Comparison of ENCODE assay signal across 8 cellular contexts in the genomic region with DNA sequence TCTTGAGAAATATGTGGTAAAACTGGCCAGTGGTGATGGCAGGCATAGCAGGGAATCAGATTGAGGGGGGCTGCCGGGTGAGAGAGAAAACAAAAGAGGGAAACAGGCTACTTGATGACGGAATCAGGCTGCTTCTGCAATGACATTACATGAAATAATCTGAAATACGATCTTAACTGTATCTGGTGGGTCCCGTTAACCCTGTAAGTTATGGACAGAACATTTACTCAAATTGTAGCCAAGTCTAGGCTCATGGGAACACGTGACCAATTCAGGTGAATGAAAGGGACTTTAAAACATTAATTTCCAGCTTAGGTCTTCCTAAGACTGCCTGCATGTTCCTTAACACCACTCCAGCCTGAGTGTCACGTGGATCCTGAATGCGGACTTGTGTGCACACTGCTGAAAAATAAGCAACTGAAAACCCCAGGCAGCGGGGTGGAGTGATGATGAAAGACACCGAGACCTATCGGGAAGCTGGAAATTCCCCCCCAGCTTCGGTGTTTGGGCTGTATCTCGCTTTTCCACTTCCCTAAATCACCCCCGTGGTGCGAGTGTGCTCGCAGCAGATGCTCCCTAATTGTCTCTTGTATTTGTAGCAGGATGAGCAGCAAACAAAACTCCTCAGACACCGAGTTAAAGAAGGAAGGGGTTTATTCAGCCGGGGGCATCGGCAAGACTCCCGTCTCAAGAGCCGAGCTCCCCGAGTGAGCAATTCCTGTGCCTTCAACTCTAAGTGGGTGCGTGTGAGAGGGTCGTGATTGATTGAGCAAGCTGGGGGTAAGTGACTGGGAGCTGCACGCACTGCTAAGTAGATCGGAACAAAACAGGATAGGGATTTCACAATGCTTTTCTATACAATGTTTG.
DNase-seq lines count a peak whose midpoint lies in the region; ATAC-seq and TF ChIP-seq lines count a peak whose summit lies in the region.

No MANE protein-coding gene starts in this region.

- H3K27me3 Mint-ChIP-seq in CD8-positive, alpha-beta T cell (ENCODE audit: low read depth), result peaks cover 51% of the 10 kb centered on the region
- peaks cover 35 to 56% (median 41%) of the 10 kb centered on the region in 3 donors for H3K27me3 Mint-ChIP-seq in naive B cell

- no peak overlapping the region for H3K27ac ChIP-seq in CD8-positive, alpha-beta T cell (ENCODE audit: low read depth, low read length)
- no peak overlapping the region for H3K27ac ChIP-seq in testis

- 33 to 42% methylated on average over 23 to 25 of the region's 25 CpGs for WGBS in testis, 2 donors

- peak overlapping the region; percentile 39 for H3K4me3 ChIP-seq in CD8-positive, alpha-beta T cell (ENCODE audit: low read depth, low read length)
- H3K4me3 ChIP-seq in testis, result no peak overlapping the region

- peaks cover 20% of the 10 kb centered on the region for H3K27me3 ChIP-seq in CD8-positive, alpha-beta T cell (ENCODE audit: insufficient read depth, low read length)
- no peaks in the 10 kb centered on the region for H3K27me3 ChIP-seq in testis

- H3K4me1 ChIP-seq in CD8-positive, alpha-beta T cell (ENCODE audit: insufficient read depth, low read length), result peaks cover 24% of the 10 kb centered on the region
- H3K4me1 ChIP-seq in testis, result peaks cover 3% of the 10 kb centered on the region

- POLR2A ChIA-PET in CD8-positive, alpha-beta T cell (lab: Charles Lee), result no interaction called here

- ATAC-seq in CD8-positive, alpha-beta T cell, result peak; percentile 29
- peak; percentile 73 to 74 for ATAC-seq in naive B cell (ENCODE audit: low read depth in 2 of 2)

- no peak for DNase-seq in CD8-positive, alpha-beta T cell
- DNase-seq in NCI-H146 treated with DMSO at 0.1 percent for 48 hours (lab: John Stamatoyannopoulos, UW; ENCODE audit: unreplicated experiment) (peak; percentile 4), cerebellar cortex (ENCODE audit: low spot score) (peak; percentile 29), naive B cell (peak; percentile 38), NK-92 (lab: John Stamatoyannopoulos, UW; ENCODE audit: unreplicated experiment) (no peak), testis (no peak)
- DNase-seq in NK-92 treated with Interleukin-12 subunit alpha and Interleukin-12 subunit beta, amount 100 ng/mL, for 24 hours (lab: John Stamatoyannopoulos, UW), result no peak
- DNase-seq in activated effector memory CD4-positive, alpha-beta T cell treated with anti-CD3 and anti-CD28 coated beads, Interleukin-2, amount 50 U/mL, for 16 hours, result no peak

- no peak overlapping the region for H3K27ac Mint-ChIP-seq in CD8-positive, alpha-beta T cell
- H3K27ac Mint-ChIP-seq in naive B cell, result peak overlapping the region in 5 of 6 donors; percentile 45 to 85 (median 77)

- intact Hi-C loops in CD8-positive, alpha-beta T cell (cut with DNase I, micrococcal nuclease), result no loop called here
- intact Hi-C loops in testis (cut with DNase I; ENCODE audit: low total_unique reads), result no loop called here

- TF ChIP-seq POLR2A in testis (IDR thresholded peaks at IDR 0.05), result no peak

- TF ChIP-seq CTCF in CD8-positive, alpha-beta T cell (IDR thresholded peaks at IDR 0.05), result no peak
- TF ChIP-seq CTCF in testis (IDR thresholded peaks at IDR 0.05), result no peak

- no peaks in the 10 kb centered on the region for H3K36me3 Mint-ChIP-seq in CD8-positive, alpha-beta T cell
- peaks cover 0 to 7% of the 10 kb centered on the region in 2 donors for H3K36me3 Mint-ChIP-seq in naive B cell

- H3K4me3 Mint-ChIP-seq in CD8-positive, alpha-beta T cell, result peak overlapping the region; percentile 68
- peak overlapping the region; percentile 73 to 90 (median 78) for H3K4me3 Mint-ChIP-seq in naive B cell

- no peaks in the 10 kb centered on the region for H3K9me3 ChIP-seq in CD8-positive, alpha-beta T cell (ENCODE audit: low read length)
- no peaks in the 10 kb centered on the region for H3K9me3 ChIP-seq in testis

- no peaks in the 10 kb centered on the region for H3K9me3 Mint-ChIP-seq in CD8-positive, alpha-beta T cell
- peaks cover 0 to 3% (median 0%) of the 10 kb centered on the region in 7 donors for H3K9me3 Mint-ChIP-seq in naive B cell

- CTCF ChIA-PET in CD8-positive, alpha-beta T cell (lab: Charles Lee), result no interaction called here

- H3K36me3 ChIP-seq in CD8-positive, alpha-beta T cell (ENCODE audit: insufficient read depth, low read length), result no peaks in the 10 kb centered on the region
- no peaks in the 10 kb centered on the region for H3K36me3 ChIP-seq in testis (ENCODE audit: low read depth, missing control alignments)

- H3K4me1 Mint-ChIP-seq in CD8-positive, alpha-beta T cell (ENCODE audit: low read depth), result peaks cover 26% of the 10 kb centered on the region
- H3K4me1 Mint-ChIP-seq in naive B cell, result peaks cover 24 to 43% (median 40%) of the 10 kb centered on the region in 3 donors

Comparison
In these comparisons a context has a peak if more than half of its experiments do, and no peak if none do; other contexts are left out.
1. DNase-seq: peak in NCI-H146 treated with DMSO at 0.1 percent for 48 hours (single experiment), cerebellar cortex (single experiment) and naive B cell (single experiment); none in CD8-positive, alpha-beta T cell (0 of 7), NK-92 (single experiment), testis (single experiment), NK-92 treated with Interleukin-12 subunit alpha and Interleukin-12 subunit beta, amount 100 ng/mL, for 24 hours (single experiment) and activated effector memory CD4-positive, alpha-beta T cell treated with anti-CD3 and anti-CD28 coated beads, Interleukin-2, amount 50 U/mL, for 16 hours (single experiment).